In genomic region chr16:1941924-1942809, GRCh38 we compare ENCODE assay signal across 6 cellular contexts. TPM values are rescaled to one million over a fixed set of nuclear protein-coding genes. Genes with fewer than 3 reads are reported as not detected.
A peak's percentile ranks its signal among the peaks of the same experiment; 100 is the strongest.
DNase-seq lines count a peak whose midpoint lies in the region; ATAC-seq lines count a peak whose summit lies in the region.

No MANE protein-coding gene starts in this region.

- peak overlapping the region; percentile 58 for H3K27ac Mint-ChIP-seq in activated CD4-positive, alpha-beta T cell treated with anti-CD3 and anti-CD28 coated beads, Interleukin-2, amount 10 ng/mL, durations not matched to agents 24 days and 14 days

- no peaks in the 10 kb centered on the region for H3K27me3 ChIP-seq in skeletal muscle satellite cell (ENCODE audit: control insufficient read depth, insufficient read depth, low read length)

- no peaks in the 10 kb centered on the region for H3K9me3 ChIP-seq in skeletal muscle satellite cell (replicated peaks; ENCODE audit: low read length)

- intact Hi-C loops in activated CD4-positive, alpha-beta T cell treated with anti-CD3 and anti-CD28 coated beads, Interleukin-2, amount 10 ng/mL, durations not matched to agents 24 days and 14 days (cut with micrococcal nuclease): loop anchor here (5.0 kb wide), 2 partner anchors 85 to 170 kb away; partner anchors contain the start of genes EME2, MRPS34 and NME3

- H3K4me2 ChIP-seq in skeletal muscle satellite cell (ENCODE audit: low read length): peak overlapping the region; percentile 95

- H3K9ac ChIP-seq in skeletal muscle satellite cell (ENCODE audit: low read depth, low read length): peak overlapping the region; percentile 87

- ATAC-seq in HG03439 (IDR thresholded peaks at IDR 0.05; ENCODE audit: unreplicated experiment): no peak

- H3K36me3 Mint-ChIP-seq in activated CD4-positive, alpha-beta T cell treated with anti-CD3 and anti-CD28 coated beads, Interleukin-2, amount 10 ng/mL, durations not matched to agents 24 days and 14 days (ENCODE audit: low read depth): peaks cover 12% of the 10 kb centered on the region

- H3K27me3 Mint-ChIP-seq in activated CD4-positive, alpha-beta T cell treated with anti-CD3 and anti-CD28 coated beads, Interleukin-2, amount 10 ng/mL, durations not matched to agents 24 days and 14 days: no peaks in the 10 kb centered on the region

- H3K9me3 Mint-ChIP-seq in activated CD4-positive, alpha-beta T cell treated with anti-CD3 and anti-CD28 coated beads, Interleukin-2, amount 10 ng/mL, durations not matched to agents 24 days and 14 days: no peaks in the 10 kb centered on the region

- peak overlapping the region; percentile 93 for H3K4me3 ChIP-seq in skeletal muscle satellite cell (ENCODE audit: low read length)

- peak overlapping the region; percentile 20 for H3K27ac ChIP-seq in epithelial cell of prostate

- H3K4me1 ChIP-seq in skeletal muscle satellite cell (ENCODE audit: control insufficient read depth, insufficient read depth, low read length): peaks cover 22% of the 10 kb centered on the region

- peak overlapping the region; percentile 90 for H3K4me3 Mint-ChIP-seq in activated CD4-positive, alpha-beta T cell treated with anti-CD3 and anti-CD28 coated beads, Interleukin-2, amount 10 ng/mL, durations not matched to agents 24 days and 14 days

- DNase-seq in activated CD4-positive, alpha-beta T cell treated with anti-CD3 and anti-CD28 coated beads, Interleukin-2, amount 10 ng/mL, durations not matched to agents 24 days and 14 days: peak; percentile 69
- no peak for DNase-seq in activated CD4-positive, alpha-beta T cell treated with anti-CD3 and anti-CD28 coated beads, Interleukin-2, amount 50 U/mL, for 1 hour
- no peak for DNase-seq in epithelial cell of prostate (ENCODE audit: low read depth, low spot score)
- DNase-seq in C1 segment of cervical spinal cord (lab: John Stamatoyannopoulos, UW): no peak

- H3K4me1 Mint-ChIP-seq in activated CD4-positive, alpha-beta T cell treated with anti-CD3 and anti-CD28 coated beads, Interleukin-2, amount 10 ng/mL, durations not matched to agents 24 days and 14 days: peaks cover 21% of the 10 kb centered on the region

- H3K36me3 ChIP-seq in skeletal muscle satellite cell (ENCODE audit: insufficient read depth, low read length): peaks cover 25% of the 10 kb centered on the region

RNA-seq across cellular contexts. Expression of gene MSRB1, which starts 0.8 kb away (rescaled TPM):
- 22.8 and 23.0 TPM in 2 replicates for total RNA-seq in activated CD4-positive, alpha-beta T cell treated with anti-CD3 and anti-CD28 coated beads, Interleukin-2, amount 10 ng/mL, durations not matched to agents 24 days and 14 days
- 15.3 and 17.0 TPM in 2 replicates for total RNA-seq in skeletal muscle satellite cell (2012; rRNA removed)

RNA-seq across cellular contexts. Expression of gene RPL3L, which starts 12.3 kb away (rescaled TPM):
- total RNA-seq in activated CD4-positive, alpha-beta T cell treated with anti-CD3 and anti-CD28 coated beads, Interleukin-2, amount 10 ng/mL, durations not matched to agents 24 days and 14 days: 1.0 TPM in 1 of 2 replicates, not detected in the other
- 0.22 TPM in 1 of 2 replicates, not detected in the other for total RNA-seq in skeletal muscle satellite cell (2012; rRNA removed)

RNA-seq across cellular contexts. Expression of gene NDUFB10, which starts 17.2 kb away (rescaled TPM):
- 136 and 141 TPM in 2 replicates for total RNA-seq in activated CD4-positive, alpha-beta T cell treated with anti-CD3 and anti-CD28 coated beads, Interleukin-2, amount 10 ng/mL, durations not matched to agents 24 days and 14 days
- 137 and 182 TPM in 2 replicates for total RNA-seq in skeletal muscle satellite cell (2012; rRNA removed)

RNA-seq across cellular contexts. Expression of gene RPS2, which starts 22.5 kb away (rescaled TPM):
- 3,359 and 3,401 TPM in 2 replicates for total RNA-seq in activated CD4-positive, alpha-beta T cell treated with anti-CD3 and anti-CD28 coated beads, Interleukin-2, amount 10 ng/mL, durations not matched to agents 24 days and 14 days
- 2,562 and 3,486 TPM in 2 replicates for total RNA-seq in skeletal muscle satellite cell (2012; rRNA removed)

RNA-seq across cellular contexts. Expression of gene HS3ST6, which starts 24.0 kb away (rescaled TPM):
- not detected in 2 replicates for total RNA-seq in activated CD4-positive, alpha-beta T cell treated with anti-CD3 and anti-CD28 coated beads, Interleukin-2, amount 10 ng/mL, durations not matched to agents 24 days and 14 days
- not detected in 2 replicates for total RNA-seq in skeletal muscle satellite cell (2012; rRNA removed)
